21 cellular contexts compared by ENCODE assay signal in the genomic region with DNA sequence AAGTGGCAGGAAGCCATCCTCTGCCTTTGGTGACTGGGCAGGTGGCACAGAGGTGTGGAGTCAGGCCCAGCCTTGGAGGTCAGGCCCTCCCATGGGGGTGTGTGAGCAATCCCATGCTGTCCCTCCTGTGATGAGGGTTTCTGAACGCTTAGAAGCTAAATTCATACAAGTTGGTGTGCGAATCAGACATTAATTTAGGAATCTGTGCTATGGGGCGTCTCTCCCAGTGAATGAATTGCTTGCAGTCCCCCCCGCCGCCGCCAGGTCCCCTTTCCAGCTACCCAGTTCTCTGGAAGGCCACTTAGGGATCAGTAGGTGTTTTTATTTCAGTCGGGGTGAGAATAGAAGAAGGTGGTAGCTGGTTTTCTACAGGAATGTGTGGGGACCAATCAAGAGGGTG. TPM values are rescaled to one million over a fixed set of nuclear protein-coding genes. Genes with fewer than 3 reads are reported as not detected.
DNase-seq lines count a peak whose midpoint lies in the region; ATAC-seq and TF ChIP-seq lines count a peak whose summit lies in the region.
"Had no signal": no experiment of that assay in that cellular context is flagged by ENCODE, and none has a peak within 500 bp of the region (broad histone marks: within the 10 kb centered on the region; RNA-seq: fewer than 3 reads in every experiment).

No MANE protein-coding gene starts in this region.

- H3K4me1 Mint-ChIP-seq in H9 (peaks cover 3 to 7% of the 10 kb centered on the region in 2 experiments; a peak in 3 of 4 replicates), memory B cell (peaks cover 2% of the 10 kb centered on the region)
- peaks cover 80% of the 10 kb centered on the region for H3K4me1 Mint-ChIP-seq in dendritic cell treated with granulocyte-macrophage colony-stimulating factor and Interleukin-4, amounts not matched to agents 40 ng/mL and 50 ng/mL, for 4 days (ENCODE audit: low read depth)
- H3K4me1 Mint-ChIP-seq in natural killer cell treated with Interleukin-12 subunit alpha and Interleukin-12 subunit beta and Interleukin-15 and Interleukin-18, amount 100 ng/mL, for 72 hours (ENCODE audit: low read depth in 2 of 2): no peaks in the 10 kb centered on the region
- H3K4me1 Mint-ChIP-seq: IgD-negative memory B cell had no signal

- no peak overlapping the region for H3K4me3 ChIP-seq in MG63
- no peak overlapping the region for H3K4me3 ChIP-seq in trophoblast cell (ENCODE audit: low read depth, low read length)
- H3K4me3 ChIP-seq: BLaER1 treated with 17β-estradiol and CSF1 and Interleukin-3, amounts not matched to agents 10 nM and 100 nM; GM12878 had no signal

- H3K4ac ChIP-seq in H9 (ENCODE audit: low read depth, low read length) (no peak overlapping the region), trophoblast cell (ENCODE audit: low read depth, low read length) (no peak overlapping the region)

- H3K27ac ChIP-seq in H9 (ENCODE audit: insufficient read length, low read depth, low read length) (no peak overlapping the region), trophoblast cell (ENCODE audit: low read depth, low read length) (no peak overlapping the region)
- H3K27ac ChIP-seq: BLaER1 treated with 17β-estradiol and CSF1 and Interleukin-3, amounts not matched to agents 10 nM and 100 nM had no signal

- H4K8ac ChIP-seq in H9 (replicated peaks; ENCODE audit: insufficient read length, low read depth, low read length) (no peak overlapping the region), trophoblast cell (ENCODE audit: low read depth, low read length) (no peak overlapping the region)

- no peaks in the 10 kb centered on the region for H3K9me3 ChIP-seq in H9 (ENCODE audit: control insufficient read depth, low read depth, low read length)
- H3K9me3 ChIP-seq in MG63: no peaks in the 10 kb centered on the region
- peaks cover 2% of the 10 kb centered on the region for H3K9me3 ChIP-seq in trophoblast cell (ENCODE audit: insufficient read depth, low read depth, low read length)

- DNase-seq in H9 (no peak), memory B cell (ENCODE audit: low spot score in 2 of 2) (no peak), MG63 (no peak), trophoblast cell (no peak)
- DNase-seq in natural killer cell treated with Interleukin-12 subunit alpha and Interleukin-12 subunit beta and Interleukin-15 and Interleukin-18, amount 100 ng/mL, for 72 hours (ENCODE audit: low spot score): no peak
- DNase-seq: 8988T, Calu3, DND-41, EL, GOT3, H7 had no signal

- H3K4me1 ChIP-seq in H9 (ENCODE audit: insufficient read depth, low read length): no peaks in the 10 kb centered on the region
- no peaks in the 10 kb centered on the region for H3K4me1 ChIP-seq in trophoblast cell (ENCODE audit: control insufficient read depth in 1 of 2, insufficient read depth in 2 of 2, low read length in 2 of 2)

- no peak overlapping the region for H4K12ac ChIP-seq in trophoblast cell (ENCODE audit: low read depth, low read length)

- H2BK20ac ChIP-seq in H9 (ENCODE audit: low read depth, low read length, poor library complexity, severe bottlenecking): no peak overlapping the region

- H3K79me1 ChIP-seq in H9 (ENCODE audit: insufficient read depth, low read depth, low read length, poor library complexity, severe bottlenecking) (no peaks in the 10 kb centered on the region), trophoblast cell (ENCODE audit: low read length) (no peaks in the 10 kb centered on the region)

- H3K36me3 ChIP-seq in MG63: no peaks in the 10 kb centered on the region
- H3K36me3 ChIP-seq in trophoblast cell (ENCODE audit: control insufficient read depth in 1 of 2, insufficient read depth in 2 of 2, low read length in 2 of 2): no peaks in the 10 kb centered on the region

- no peak overlapping the region for H2BK120ac ChIP-seq in H9 (ENCODE audit: low read depth, low read length, poor library complexity, severe bottlenecking)
- H2BK120ac ChIP-seq in trophoblast cell (ENCODE audit: insufficient read depth, low read length, poor library complexity): no peak overlapping the region

- H3K27ac Mint-ChIP-seq in H9: no peak overlapping the region
- H3K27ac Mint-ChIP-seq in dendritic cell treated with granulocyte-macrophage colony-stimulating factor and Interleukin-4, amounts not matched to agents 40 ng/mL and 50 ng/mL, for 4 days: peak overlapping the region; percentile 98
- peak overlapping the region; percentile 75 for H3K27ac Mint-ChIP-seq in memory B cell
- no peak overlapping the region for H3K27ac Mint-ChIP-seq in natural killer cell treated with Interleukin-12 subunit alpha and Interleukin-12 subunit beta and Interleukin-15 and Interleukin-18, amount 100 ng/mL, for 72 hours
- H3K27ac Mint-ChIP-seq: CD8-positive, alpha-beta T cell had no signal

- H3K4me2 ChIP-seq in H9 (ENCODE audit: insufficient read depth, insufficient read length, low read length) (no peak overlapping the region), trophoblast cell (ENCODE audit: low read length) (no peak overlapping the region)
- H3K4me2 ChIP-seq: BLaER1 treated with 17β-estradiol and CSF1 and Interleukin-3, amounts not matched to agents 10 nM and 100 nM had no signal

- H4K5ac ChIP-seq in H9 (ENCODE audit: insufficient read length, low read depth, low read length): no peak overlapping the region

- WGBS in H9 (ENCODE audit: extremely low coverage, insufficient read length, low lambda C conversion rate): no CpG with 5 or more reads among the region's 7 CpGs
- WGBS in trophoblast cell (ENCODE audit: extremely low coverage, insufficient coverage, insufficient read length): no CpG with 5 or more reads among the region's 7 CpGs

- intact Hi-C loops in dendritic cell treated with granulocyte-macrophage colony-stimulating factor and Interleukin-4, amounts not matched to agents 40 ng/mL and 50 ng/mL, for 4 days (cut with micrococcal nuclease): no loop called here

- H3K23me2 ChIP-seq in H9 (ENCODE audit: insufficient read length, low read depth, low read length, poor library complexity, severe bottlenecking): no peaks in the 10 kb centered on the region

- H3K27me3 Mint-ChIP-seq in H9 (ENCODE audit: low read depth) (no peaks in the 10 kb centered on the region; the same call in 1 of the 2 replicates), memory B cell (no peaks in the 10 kb centered on the region)
- H3K27me3 Mint-ChIP-seq in dendritic cell treated with granulocyte-macrophage colony-stimulating factor and Interleukin-4, amounts not matched to agents 40 ng/mL and 50 ng/mL, for 4 days: no peaks in the 10 kb centered on the region
- peaks cover 3 to 8% of the 10 kb centered on the region in 2 donors for H3K27me3 Mint-ChIP-seq in natural killer cell treated with Interleukin-12 subunit alpha and Interleukin-12 subunit beta and Interleukin-15 and Interleukin-18, amount 100 ng/mL, for 72 hours
- H3K27me3 Mint-ChIP-seq: IgD-negative memory B cell had no signal

- H3K9ac ChIP-seq in H9 (ENCODE audit: extremely low read depth, insufficient read length, low read length) (no peak overlapping the region), trophoblast cell (ENCODE audit: low read length) (no peak overlapping the region)
- H3K9ac ChIP-seq: BLaER1 treated with 17β-estradiol and CSF1 and Interleukin-3, amounts not matched to agents 10 nM and 100 nM had no signal

- H3K27me3 ChIP-seq in H9 (ENCODE audit: insufficient read depth, low read length): no peaks in the 10 kb centered on the region
- H3K27me3 ChIP-seq in MG63: no peaks in the 10 kb centered on the region
- H3K27me3 ChIP-seq in trophoblast cell (ENCODE audit: insufficient read depth, low read length): no peaks in the 10 kb centered on the region
- H3K27me3 ChIP-seq: BLaER1 treated with 17β-estradiol and CSF1 and Interleukin-3, amounts not matched to agents 10 nM and 100 nM had no signal

- H3K36me3 Mint-ChIP-seq in H9 (ENCODE audit: insufficient read depth in 1 of 3, low read depth in 3 of 3): no peaks in the 10 kb centered on the region
- H3K36me3 Mint-ChIP-seq in dendritic cell treated with granulocyte-macrophage colony-stimulating factor and Interleukin-4, amounts not matched to agents 40 ng/mL and 50 ng/mL, for 4 days (ENCODE audit: low read depth): peaks cover 98% of the 10 kb centered on the region
- H3K36me3 Mint-ChIP-seq in memory B cell: peaks cover 48% of the 10 kb centered on the region
- H3K36me3 Mint-ChIP-seq in natural killer cell treated with Interleukin-12 subunit alpha and Interleukin-12 subunit beta and Interleukin-15 and Interleukin-18, amount 100 ng/mL, for 72 hours: no peaks in the 10 kb centered on the region
- H3K36me3 Mint-ChIP-seq: CD8-positive, alpha-beta T cell had no signal

- H4K91ac ChIP-seq in H9 (ENCODE audit: insufficient read length, low read depth, low read length) (no peak overlapping the region), trophoblast cell (ENCODE audit: low read depth, low read length) (no peak overlapping the region)

- no peak overlapping the region for H2BK5ac ChIP-seq in H9 (ENCODE audit: insufficient read length, low read length)
- no peak overlapping the region for H2BK5ac ChIP-seq in trophoblast cell (ENCODE audit: low read depth, low read length, poor library complexity)

- H3K9me3 Mint-ChIP-seq in H9 (no peaks in the 10 kb centered on the region; a peak in 1 of 5 replicates), memory B cell (no peaks in the 10 kb centered on the region)
- no peaks in the 10 kb centered on the region for H3K9me3 Mint-ChIP-seq in dendritic cell treated with granulocyte-macrophage colony-stimulating factor and Interleukin-4, amounts not matched to agents 40 ng/mL and 50 ng/mL, for 4 days
- no peaks in the 10 kb centered on the region for H3K9me3 Mint-ChIP-seq in natural killer cell treated with Interleukin-12 subunit alpha and Interleukin-12 subunit beta and Interleukin-15 and Interleukin-18, amount 100 ng/mL, for 72 hours
- H3K9me3 Mint-ChIP-seq: CD8-positive, alpha-beta T cell; IgD-negative memory B cell had no signal

- no peak overlapping the region for H3K14ac ChIP-seq in H9 (ENCODE audit: insufficient read depth, low read length)
- H3K14ac ChIP-seq in trophoblast cell (ENCODE audit: low read length): no peak overlapping the region

- no peak overlapping the region for H3K18ac ChIP-seq in H9 (ENCODE audit: insufficient read length, low read depth, low read length)
- no peak overlapping the region for H3K18ac ChIP-seq in trophoblast cell (ENCODE audit: low read length)

- H3K56ac ChIP-seq in H9 (ENCODE audit: insufficient read length, low read depth, low read length): no peak overlapping the region

- ATAC-seq in memory B cell (ENCODE audit: low read depth): no peak
- ATAC-seq in natural killer cell treated with Interleukin-12 subunit alpha and Interleukin-12 subunit beta and Interleukin-15 and Interleukin-18, amount 100 ng/mL, for 72 hours: no peak
- ATAC-seq in GM18517 (IDR thresholded peaks at IDR 0.05; ENCODE audit: unreplicated experiment): no peak
- ATAC-seq: CD8-positive, alpha-beta T cell; GM12878; HepG2 had no signal

- H3K4me3 Mint-ChIP-seq in H9: no peak overlapping the region
- H3K4me3 Mint-ChIP-seq in dendritic cell treated with granulocyte-macrophage colony-stimulating factor and Interleukin-4, amounts not matched to agents 40 ng/mL and 50 ng/mL, for 4 days: no peak overlapping the region
- H3K4me3 Mint-ChIP-seq in memory B cell: no peak overlapping the region
- H3K4me3 Mint-ChIP-seq in natural killer cell treated with Interleukin-12 subunit alpha and Interleukin-12 subunit beta and Interleukin-15 and Interleukin-18, amount 100 ng/mL, for 72 hours: no peak overlapping the region
- H3K4me3 Mint-ChIP-seq: CD8-positive, alpha-beta T cell had no signal

- no peak overlapping the region for H3T11ph ChIP-seq in H9 (ENCODE audit: low read length)

- H2BK12ac ChIP-seq in H9 (ENCODE audit: insufficient read length, low read depth, low read length) (no peak overlapping the region), trophoblast cell (ENCODE audit: low read length) (no peak overlapping the region)

- 0 out of 3 replicates have a peak, but pooled peaks have one; percentile 15 for TF ChIP-seq CTCF in H9 (conservative IDR thresholded peaks at IDR 0.05)

- H3K79me2 ChIP-seq in H9 (ENCODE audit: insufficient read depth, low read length): no peaks in the 10 kb centered on the region
- H3K79me2 ChIP-seq in trophoblast cell (ENCODE audit: control insufficient read depth, insufficient read depth, low read length, poor library complexity): no peaks in the 10 kb centered on the region

- H3K23ac ChIP-seq in H9 (ENCODE audit: insufficient read length, low read depth, low read length) (no peak overlapping the region), trophoblast cell (ENCODE audit: low read length) (no peak overlapping the region)

- no peak overlapping the region for H2BK15ac ChIP-seq in H9 (ENCODE audit: low read depth, low read length)

- no peak overlapping the region for H2AK5ac ChIP-seq in H9 (ENCODE audit: insufficient read length, low read length)
- H2AK5ac ChIP-seq in trophoblast cell (ENCODE audit: low read length): no peak overlapping the region

- no peaks in the 10 kb centered on the region for H4K20me1 ChIP-seq in H9 (ENCODE audit: control insufficient read depth, insufficient read depth, insufficient read length)
- H4K20me1 ChIP-seq: BLaER1 treated with 17β-estradiol and CSF1 and Interleukin-3, amounts not matched to agents 10 nM and 100 nM had no signal

- no peak overlapping the region for H2AFZ ChIP-seq in H9 (ENCODE audit: low read length)
- H2AFZ ChIP-seq in trophoblast cell (ENCODE audit: insufficient read depth, low read length, poor library complexity): no peak overlapping the region

RNA-seq across cellular contexts. Expression of gene LRRC18, which starts 37.5 kb away (rescaled TPM):
- not detected in 2 replicates for total RNA-seq in H9 (2021)
- not detected for total RNA-seq in natural killer cell treated with Interleukin-12 subunit alpha and Interleukin-12 subunit beta and Interleukin-15 and Interleukin-18, amount 100 ng/mL, for 72 hours
- not detected in 2 replicates for total RNA-seq in MG63 (2014; rRNA removed; shearing (Covaris generic); ENCODE audit: low replicate concordance)
- polyA plus RNA-seq in trophoblast cell (2013): not detected in 2 replicates
- total RNA-seq: A673; Calu3; CD8-positive, alpha-beta T cell; G401; H7; HepG2 had no signal
- polyA plus RNA-seq: AG04450, HepG2 had no signal

Comparison
In these comparisons a context has a peak if more than half of its experiments do, and no peak if none do; other contexts are left out.
1. H3K27ac Mint-ChIP-seq: peak in dendritic cell treated with granulocyte-macrophage colony-stimulating factor and Interleukin-4, amounts not matched to agents 40 ng/mL and 50 ng/mL, for 4 days (single experiment) and memory B cell (single experiment); none in H9 (0 of 3) and natural killer cell treated with Interleukin-12 subunit alpha and Interleukin-12 subunit beta and Interleukin-15 and Interleukin-18, amount 100 ng/mL, for 72 hours (0 of 2).